Comparison of ENCODE assay signal across 1 cellular context in genomic region chr13:95793018-95793555, GRCh38.
TF ChIP-seq lines count a peak whose summit lies in the region.

No MANE protein-coding gene starts in this region.

TF ChIP-seq in GM23338, 12 proteins besides CTCF, POLR2A, EP300 and RAD21 (continued from another document):
- TF ChIP-seq, protein P1, sequence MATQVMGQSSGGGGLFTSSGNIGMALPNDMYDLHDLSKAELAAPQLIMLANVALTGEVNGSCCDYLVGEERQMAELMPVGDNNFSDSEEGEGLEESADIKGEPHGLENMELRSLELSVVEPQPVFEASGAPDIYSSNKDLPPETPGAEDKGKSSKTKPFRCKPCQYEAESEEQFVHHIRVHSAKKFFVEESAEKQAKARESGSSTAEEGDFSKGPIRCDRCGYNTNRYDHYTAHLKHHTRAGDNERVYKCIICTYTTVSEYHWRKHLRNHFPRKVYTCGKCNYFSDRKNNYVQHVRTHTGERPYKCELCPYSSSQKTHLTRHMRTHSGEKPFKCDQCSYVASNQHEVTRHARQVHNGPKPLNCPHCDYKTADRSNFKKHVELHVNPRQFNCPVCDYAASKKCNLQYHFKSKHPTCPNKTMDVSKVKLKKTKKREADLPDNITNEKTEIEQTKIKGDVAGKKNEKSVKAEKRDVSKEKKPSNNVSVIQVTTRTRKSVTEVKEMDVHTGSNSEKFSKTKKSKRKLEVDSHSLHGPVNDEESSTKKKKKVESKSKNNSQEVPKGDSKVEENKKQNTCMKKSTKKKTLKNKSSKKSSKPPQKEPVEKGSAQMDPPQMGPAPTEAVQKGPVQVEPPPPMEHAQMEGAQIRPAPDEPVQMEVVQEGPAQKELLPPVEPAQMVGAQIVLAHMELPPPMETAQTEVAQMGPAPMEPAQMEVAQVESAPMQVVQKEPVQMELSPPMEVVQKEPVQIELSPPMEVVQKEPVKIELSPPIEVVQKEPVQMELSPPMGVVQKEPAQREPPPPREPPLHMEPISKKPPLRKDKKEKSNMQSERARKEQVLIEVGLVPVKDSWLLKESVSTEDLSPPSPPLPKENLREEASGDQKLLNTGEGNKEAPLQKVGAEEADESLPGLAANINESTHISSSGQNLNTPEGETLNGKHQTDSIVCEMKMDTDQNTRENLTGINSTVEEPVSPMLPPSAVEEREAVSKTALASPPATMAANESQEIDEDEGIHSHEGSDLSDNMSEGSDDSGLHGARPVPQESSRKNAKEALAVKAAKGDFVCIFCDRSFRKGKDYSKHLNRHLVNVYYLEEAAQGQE (IDR thresholded peaks at IDR 0.05; ENCODE audit: unreplicated experiment): no peak
- no peak for TF ChIP-seq EZH2phosphoT487 (IDR thresholded peaks at IDR 0.05; ENCODE audit: unreplicated experiment)
- TF ChIP-seq ZNF462 (CRISPR knock-in tag; IDR thresholded peaks at IDR 0.05): no peak
- no peak for TF ChIP-seq JUNB (IDR thresholded peaks at IDR 0.05; ENCODE audit: unreplicated experiment)
